In genomic region chr3:84980456-84980855, GRCh38 we compare ENCODE assay signal across 20 cellular contexts. TPM values are rescaled to one million over a fixed set of nuclear protein-coding genes. Genes with fewer than 3 reads are reported as not detected.
"Had no signal": no experiment of that assay in that cellular context is flagged by ENCODE, and none has a peak within 500 bp of the region (broad histone marks: within the 10 kb centered on the region; RNA-seq: fewer than 3 reads in every experiment).

No MANE protein-coding gene starts in this region.

- H3K27me3 ChIP-seq: MG63 had no signal

- ATAC-seq: HepG2 had no signal

- H3K36me3 ChIP-seq: MG63 had no signal

- DNase-seq: IMR-90, Karpas-422, KG1, MG63, NCI-H1436, NCI-H187, NCI-H2029, NCI-H2081 treated with DMSO at 0.1 percent for 48 hours, NCI-H2171, NCI-H226, NCI-H510A, NCI-H524 treated with DMSO at 0.1 percent for 48 hours, NCI-H774, Right ventricle myocardium superior, RPMI8226, SIG-M5 had no signal

- H3K4me3 ChIP-seq: MG63 had no signal

- H3K9me3 ChIP-seq: MG63, SK-N-SH had no signal

RNA-seq across cellular contexts. Expression of gene CADM2, which starts 21.7 kb away (rescaled TPM):
- total RNA-seq: HepG2, HT1080, IMR-90, SK-MEL-5 had no signal
- polyA plus RNA-seq: HepG2, IMR-90 had no signal
